ENCODE assay signal across 2 cellular contexts in genomic region chr21:43981871-43982210, GRCh38.
TF ChIP-seq lines count a peak whose summit lies in the region.

No MANE protein-coding gene starts in this region.

TF ChIP-seq in GM23338, 12 proteins besides CTCF, POLR2A, EP300 and RAD21:
- no peak for TF ChIP-seq JUNB (IDR thresholded peaks at IDR 0.05; ENCODE audit: unreplicated experiment)
- TF ChIP-seq NANOG (IDR thresholded peaks at IDR 0.05; ENCODE audit: borderline replicate concordance): no peak
- no peak for TF ChIP-seq EZH2phosphoT487 (IDR thresholded peaks at IDR 0.05; ENCODE audit: unreplicated experiment)
- TF ChIP-seq ZNF331 (CRISPR knock-in tag; IDR thresholded peaks at IDR 0.05; ENCODE audit: low read depth): no peak
- no peak for TF ChIP-seq EZH2 (IDR thresholded peaks at IDR 0.05; ENCODE audit: low read depth, unreplicated experiment)
- no peak for TF ChIP-seq POLR2AphosphoS5 (IDR thresholded peaks at IDR 0.05; ENCODE audit: low read depth)
- TF ChIP-seq, protein P1, sequence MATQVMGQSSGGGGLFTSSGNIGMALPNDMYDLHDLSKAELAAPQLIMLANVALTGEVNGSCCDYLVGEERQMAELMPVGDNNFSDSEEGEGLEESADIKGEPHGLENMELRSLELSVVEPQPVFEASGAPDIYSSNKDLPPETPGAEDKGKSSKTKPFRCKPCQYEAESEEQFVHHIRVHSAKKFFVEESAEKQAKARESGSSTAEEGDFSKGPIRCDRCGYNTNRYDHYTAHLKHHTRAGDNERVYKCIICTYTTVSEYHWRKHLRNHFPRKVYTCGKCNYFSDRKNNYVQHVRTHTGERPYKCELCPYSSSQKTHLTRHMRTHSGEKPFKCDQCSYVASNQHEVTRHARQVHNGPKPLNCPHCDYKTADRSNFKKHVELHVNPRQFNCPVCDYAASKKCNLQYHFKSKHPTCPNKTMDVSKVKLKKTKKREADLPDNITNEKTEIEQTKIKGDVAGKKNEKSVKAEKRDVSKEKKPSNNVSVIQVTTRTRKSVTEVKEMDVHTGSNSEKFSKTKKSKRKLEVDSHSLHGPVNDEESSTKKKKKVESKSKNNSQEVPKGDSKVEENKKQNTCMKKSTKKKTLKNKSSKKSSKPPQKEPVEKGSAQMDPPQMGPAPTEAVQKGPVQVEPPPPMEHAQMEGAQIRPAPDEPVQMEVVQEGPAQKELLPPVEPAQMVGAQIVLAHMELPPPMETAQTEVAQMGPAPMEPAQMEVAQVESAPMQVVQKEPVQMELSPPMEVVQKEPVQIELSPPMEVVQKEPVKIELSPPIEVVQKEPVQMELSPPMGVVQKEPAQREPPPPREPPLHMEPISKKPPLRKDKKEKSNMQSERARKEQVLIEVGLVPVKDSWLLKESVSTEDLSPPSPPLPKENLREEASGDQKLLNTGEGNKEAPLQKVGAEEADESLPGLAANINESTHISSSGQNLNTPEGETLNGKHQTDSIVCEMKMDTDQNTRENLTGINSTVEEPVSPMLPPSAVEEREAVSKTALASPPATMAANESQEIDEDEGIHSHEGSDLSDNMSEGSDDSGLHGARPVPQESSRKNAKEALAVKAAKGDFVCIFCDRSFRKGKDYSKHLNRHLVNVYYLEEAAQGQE (IDR thresholded peaks at IDR 0.05; ENCODE audit: unreplicated experiment): no peak
- TF ChIP-seq ZNF114 (CRISPR knock-in tag; IDR thresholded peaks at IDR 0.05): no peak
- TF ChIP-seq, protein P2, sequence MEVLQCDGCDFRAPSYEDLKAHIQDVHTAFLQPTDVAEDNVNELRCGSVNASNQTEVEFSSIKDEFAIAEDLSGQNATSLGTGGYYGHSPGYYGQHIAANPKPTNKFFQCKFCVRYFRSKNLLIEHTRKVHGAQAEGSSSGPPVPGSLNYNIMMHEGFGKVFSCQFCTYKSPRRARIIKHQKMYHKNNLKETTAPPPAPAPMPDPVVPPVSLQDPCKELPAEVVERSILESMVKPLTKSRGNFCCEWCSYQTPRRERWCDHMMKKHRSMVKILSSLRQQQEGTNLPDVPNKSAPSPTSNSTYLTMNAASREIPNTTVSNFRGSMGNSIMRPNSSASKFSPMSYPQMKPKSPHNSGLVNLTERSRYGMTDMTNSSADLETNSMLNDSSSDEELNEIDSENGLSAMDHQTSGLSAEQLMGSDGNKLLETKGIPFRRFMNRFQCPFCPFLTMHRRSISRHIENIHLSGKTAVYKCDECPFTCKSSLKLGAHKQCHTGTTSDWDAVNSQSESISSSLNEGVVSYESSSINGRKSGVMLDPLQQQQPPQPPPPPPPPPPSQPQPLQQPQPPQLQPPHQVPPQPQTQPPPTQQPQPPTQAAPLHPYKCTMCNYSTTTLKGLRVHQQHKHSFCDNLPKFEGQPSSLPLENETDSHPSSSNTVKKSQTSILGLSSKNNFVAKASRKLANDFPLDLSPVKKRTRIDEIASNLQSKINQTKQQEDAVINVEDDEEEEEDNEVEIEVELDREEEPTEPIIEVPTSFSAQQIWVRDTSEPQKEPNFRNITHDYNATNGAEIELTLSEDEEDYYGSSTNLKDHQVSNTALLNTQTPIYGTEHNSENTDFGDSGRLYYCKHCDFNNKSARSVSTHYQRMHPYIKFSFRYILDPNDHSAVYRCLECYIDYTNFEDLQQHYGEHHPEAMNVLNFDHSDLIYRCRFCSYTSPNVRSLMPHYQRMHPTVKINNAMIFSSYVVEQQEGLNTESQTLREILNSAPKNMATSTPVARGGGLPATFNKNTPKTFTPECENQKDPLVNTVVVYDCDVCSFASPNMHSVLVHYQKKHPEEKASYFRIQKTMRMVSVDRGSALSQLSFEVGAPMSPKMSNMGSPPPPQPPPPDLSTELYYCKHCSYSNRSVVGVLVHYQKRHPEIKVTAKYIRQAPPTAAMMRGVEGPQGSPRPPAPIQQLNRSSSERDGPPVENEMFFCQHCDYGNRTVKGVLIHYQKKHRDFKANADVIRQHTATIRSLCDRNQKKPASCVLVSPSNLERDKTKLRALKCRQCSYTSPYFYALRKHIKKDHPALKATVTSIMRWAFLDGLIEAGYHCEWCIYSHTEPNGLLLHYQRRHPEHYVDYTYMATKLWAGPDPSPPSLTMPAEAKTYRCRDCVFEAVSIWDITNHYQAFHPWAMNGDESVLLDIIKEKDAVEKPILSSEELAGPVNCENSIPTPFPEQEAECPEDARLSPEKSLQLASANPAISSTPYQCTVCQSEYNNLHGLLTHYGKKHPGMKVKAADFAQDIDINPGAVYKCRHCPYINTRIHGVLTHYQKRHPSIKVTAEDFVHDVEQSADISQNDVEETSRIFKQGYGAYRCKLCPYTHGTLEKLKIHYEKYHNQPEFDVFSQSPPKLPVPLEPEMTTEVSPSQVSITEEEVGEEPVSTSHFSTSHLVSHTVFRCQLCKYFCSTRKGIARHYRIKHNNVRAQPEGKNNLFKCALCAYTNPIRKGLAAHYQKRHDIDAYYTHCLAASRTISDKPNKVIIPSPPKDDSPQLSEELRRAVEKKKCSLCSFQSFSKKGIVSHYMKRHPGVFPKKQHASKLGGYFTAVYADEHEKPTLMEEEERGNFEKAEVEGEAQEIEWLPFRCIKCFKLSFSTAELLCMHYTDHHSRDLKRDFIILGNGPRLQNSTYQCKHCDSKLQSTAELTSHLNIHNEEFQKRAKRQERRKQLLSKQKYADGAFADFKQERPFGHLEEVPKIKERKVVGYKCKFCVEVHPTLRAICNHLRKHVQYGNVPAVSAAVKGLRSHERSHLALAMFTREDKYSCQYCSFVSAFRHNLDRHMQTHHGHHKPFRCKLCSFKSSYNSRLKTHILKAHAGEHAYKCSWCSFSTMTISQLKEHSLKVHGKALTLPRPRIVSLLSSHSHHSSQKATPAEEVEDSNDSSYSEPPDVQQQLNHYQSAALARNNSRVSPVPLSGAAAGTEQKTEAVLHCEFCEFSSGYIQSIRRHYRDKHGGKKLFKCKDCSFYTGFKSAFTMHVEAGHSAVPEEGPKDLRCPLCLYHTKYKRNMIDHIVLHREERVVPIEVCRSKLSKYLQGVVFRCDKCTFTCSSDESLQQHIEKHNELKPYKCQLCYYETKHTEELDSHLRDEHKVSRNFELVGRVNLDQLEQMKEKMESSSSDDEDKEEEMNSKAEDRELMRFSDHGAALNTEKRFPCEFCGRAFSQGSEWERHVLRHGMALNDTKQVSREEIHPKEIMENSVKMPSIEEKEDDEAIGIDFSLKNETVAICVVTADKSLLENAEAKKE (CRISPR knock-in tag; IDR thresholded peaks at IDR 0.05): no peak
- TF ChIP-seq CREB1 (CRISPR knock-in tag; IDR thresholded peaks at IDR 0.05; ENCODE audit: low read depth): no peak
- TF ChIP-seq STAT1 (IDR thresholded peaks at IDR 0.05; ENCODE audit: unreplicated experiment): no peak
- TF ChIP-seq, protein P3, sequence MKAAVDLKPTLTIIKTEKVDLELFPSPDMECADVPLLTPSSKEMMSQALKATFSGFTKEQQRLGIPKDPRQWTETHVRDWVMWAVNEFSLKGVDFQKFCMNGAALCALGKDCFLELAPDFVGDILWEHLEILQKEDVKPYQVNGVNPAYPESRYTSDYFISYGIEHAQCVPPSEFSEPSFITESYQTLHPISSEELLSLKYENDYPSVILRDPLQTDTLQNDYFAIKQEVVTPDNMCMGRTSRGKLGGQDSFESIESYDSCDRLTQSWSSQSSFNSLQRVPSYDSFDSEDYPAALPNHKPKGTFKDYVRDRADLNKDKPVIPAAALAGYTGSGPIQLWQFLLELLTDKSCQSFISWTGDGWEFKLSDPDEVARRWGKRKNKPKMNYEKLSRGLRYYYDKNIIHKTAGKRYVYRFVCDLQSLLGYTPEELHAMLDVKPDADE (IDR thresholded peaks at IDR 0.05): no peak

TF ChIP-seq in H1, 55 proteins besides CTCF, POLR2A, EP300 and RAD21:
- TF ChIP-seq JUN (IDR thresholded peaks at IDR 0.05; ENCODE audit: low read depth, low read length) (no peak), CBX5 (IDR thresholded peaks at IDR 0.05; ENCODE audit: low read depth, low read length) (no peak), KDM1A (IDR thresholded peaks at IDR 0.05; ENCODE audit: borderline replicate concordance, low read length) (no peak), USF2 (IDR thresholded peaks at IDR 0.05; ENCODE audit: low read length) (no peak), BACH1 (IDR thresholded peaks at IDR 0.05; ENCODE audit: low read length) (no peak), SIX5 (IDR thresholded peaks at IDR 0.05; ENCODE audit: low read depth, low read length) (no peak), SRF (IDR thresholded peaks at IDR 0.05; ENCODE audit: low read depth, low read length) (no peak), SUZ12 (IDR thresholded peaks at IDR 0.05; ENCODE audit: low read length) (no peak), MAFK (IDR thresholded peaks at IDR 0.05; ENCODE audit: low read depth, low read length) (no peak), POU5F1 (IDR thresholded peaks at IDR 0.05; ENCODE audit: low read depth, low read length) (no peak)
- TF ChIP-seq, protein P4, sequence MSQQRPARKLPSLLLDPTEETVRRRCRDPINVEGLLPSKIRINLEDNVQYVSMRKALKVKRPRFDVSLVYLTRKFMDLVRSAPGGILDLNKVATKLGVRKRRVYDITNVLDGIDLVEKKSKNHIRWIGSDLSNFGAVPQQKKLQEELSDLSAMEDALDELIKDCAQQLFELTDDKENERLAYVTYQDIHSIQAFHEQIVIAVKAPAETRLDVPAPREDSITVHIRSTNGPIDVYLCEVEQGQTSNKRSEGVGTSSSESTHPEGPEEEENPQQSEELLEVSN (IDR thresholded peaks at IDR 0.05): no peak
